ENCODE assay signal across 24 cellular contexts in the genomic region with DNA sequence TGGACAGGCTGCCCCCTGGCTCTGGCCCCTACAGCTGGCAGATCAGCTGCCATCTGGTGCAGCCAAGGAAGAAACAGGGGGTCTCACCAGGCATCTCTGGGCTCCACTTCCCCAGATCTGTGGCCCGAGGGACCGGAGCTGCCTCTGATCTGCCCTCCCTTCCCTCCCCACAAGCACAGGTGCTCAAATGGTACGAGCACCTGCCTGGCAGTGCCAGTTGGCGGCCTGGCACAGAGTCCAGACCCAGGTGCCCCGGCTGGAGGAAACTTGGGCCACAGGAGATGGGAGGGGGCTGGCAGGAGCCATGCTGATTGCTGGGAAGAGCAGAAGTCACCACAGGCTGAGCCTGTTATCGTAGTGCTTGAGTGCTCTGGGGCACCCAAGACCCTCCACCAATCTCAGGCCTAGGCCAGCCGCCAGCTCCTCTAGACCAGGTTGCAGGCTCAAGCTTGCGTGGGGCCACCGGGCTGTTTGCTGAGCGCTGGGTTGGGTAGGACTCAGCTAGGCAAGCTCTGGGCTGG. TPM values are rescaled to one million over a fixed set of nuclear protein-coding genes. Genes with fewer than 3 reads are reported as not detected.
A peak's percentile ranks its signal among the peaks of the same experiment; 100 is the strongest.
DNase-seq lines count a peak whose midpoint lies in the region; ATAC-seq and TF ChIP-seq lines count a peak whose summit lies in the region.
"Had no signal": no experiment of that assay in that cellular context is flagged by ENCODE, and none has a peak within 500 bp of the region (broad histone marks: within the 10 kb centered on the region; RNA-seq: fewer than 3 reads in every experiment).

No MANE protein-coding gene starts in this region.

- intact Hi-C loops in sigmoid colon (cut with DNase I) (no loop called here), lower lobe of right lung (cut with DNase I) (no loop called here)

- no peaks in the 10 kb centered on the region for H3K27me3 ChIP-seq in H7 (ENCODE audit: control insufficient read depth, insufficient read depth, low read length)
- no peaks in the 10 kb centered on the region for H3K27me3 ChIP-seq in RWPE2 (ENCODE audit: insufficient read depth, poor library complexity, severe bottlenecking)
- H3K27me3 ChIP-seq in hepatocyte: no peaks in the 10 kb centered on the region
- H3K27me3 ChIP-seq in sigmoid colon: no peaks in the 10 kb centered on the region
- H3K27me3 ChIP-seq in lower lobe of right lung (ENCODE audit: low read depth): peaks cover 8% of the 10 kb centered on the region
- H3K27me3 ChIP-seq: body of pancreas, esophagus muscularis mucosa, testis had no signal

- ATAC-seq in RWPE2 (ENCODE audit: low read depth) (no peak), HG03469 (IDR thresholded peaks at IDR 0.05; ENCODE audit: unreplicated experiment) (no peak), lower lobe of right lung (no peak), GM18502 (IDR thresholded peaks at IDR 0.05; ENCODE audit: poor library complexity, unreplicated experiment) (no peak)
- ATAC-seq: body of pancreas; effector memory CD8-positive, alpha-beta T cell; stimulated activated memory B cell treated with anti-CD40 and anti-IgM and Interleukin-4, amounts not matched to agents 10 μg/mL and 1 μg/mL and 100 μg/mL, for 72 hours had no signal

- no peaks in the 10 kb centered on the region for H4K20me1 ChIP-seq in hepatocyte (ENCODE audit: insufficient read depth, poor library complexity, severe bottlenecking)

- H3K4me1 ChIP-seq in RWPE2 (ENCODE audit: insufficient read depth, poor library complexity, severe bottlenecking) (peaks cover 33% of the 10 kb centered on the region), hepatocyte (ENCODE audit: insufficient read depth) (peaks cover 11% of the 10 kb centered on the region), sigmoid colon (peaks cover 0 to 26% (median 21%) of the 10 kb centered on the region in 4 donors), lower lobe of right lung (no peaks in the 10 kb centered on the region)
- H3K4me1 ChIP-seq: spleen, testis had no signal

- H3K4me3 ChIP-seq in H7 (ENCODE audit: insufficient read depth, low read depth, low read length) (no peak overlapping the region), RWPE2 (ENCODE audit: severe bottlenecking) (no peak overlapping the region), hepatocyte (no peak overlapping the region), sigmoid colon (no peak overlapping the region), lower lobe of right lung (no peak overlapping the region)
- H3K4me3 ChIP-seq: body of pancreas, esophagus muscularis mucosa, spleen, testis had no signal

- no peaks in the 10 kb centered on the region for H3K79me2 ChIP-seq in hepatocyte

- DNase-seq in H7 (peak; percentile 30), RWPE2 (ENCODE audit: low spot score) (no peak), hepatocyte (ENCODE audit: low spot score) (no peak), sigmoid colon (peak; percentile 52), germinal center (ENCODE audit: low spot score) (no peak), lower lobe of right lung (no peak)
- DNase-seq: CD4-positive, alpha-beta T cell; DMS153; effector memory CD8-positive, alpha-beta T cell; NCI-H1105; NCI-H2081; NCI-H82; SHP77 treated with DMSO at 0.1 percent for 48 hours; spleen; stimulated activated CD4-positive, alpha-beta T cell treated with anti-CD3 and anti-CD28 coated beads, Interleukin-4, amount 100 ng/mL, for 1 hour; testis had no signal

- no peak for TF ChIP-seq EP300 in sigmoid colon (IDR thresholded peaks at IDR 0.05)

- H3K9me3 ChIP-seq in RWPE2 (ENCODE audit: severe bottlenecking) (no peaks in the 10 kb centered on the region), hepatocyte (ENCODE audit: low read depth) (no peaks in the 10 kb centered on the region), sigmoid colon (no peaks in the 10 kb centered on the region), lower lobe of right lung (no peaks in the 10 kb centered on the region)
- H3K9me3 ChIP-seq: body of pancreas, esophagus muscularis mucosa, spleen, testis had no signal

- no peaks in the 10 kb centered on the region for H3K9me2 ChIP-seq in hepatocyte (replicated peaks; ENCODE audit: insufficient read depth)

- H3K36me3 ChIP-seq in H7 (replicated peaks; ENCODE audit: control insufficient read depth, insufficient read depth, low read length) (no peaks in the 10 kb centered on the region), RWPE2 (ENCODE audit: low read depth) (no peaks in the 10 kb centered on the region), hepatocyte (replicated peaks; ENCODE audit: insufficient read depth, low read depth) (no peaks in the 10 kb centered on the region), sigmoid colon (no peaks in the 10 kb centered on the region), lower lobe of right lung (no peaks in the 10 kb centered on the region)
- H3K36me3 ChIP-seq: spleen had no signal

- H3K27ac ChIP-seq in RWPE2 (ENCODE audit: poor library complexity, severe bottlenecking): peak overlapping the region; percentile 68
- no peak overlapping the region for H3K27ac ChIP-seq in hepatocyte
- peak overlapping the region in 1 of 4 donors; percentile 41 for H3K27ac ChIP-seq in sigmoid colon
- no peak overlapping the region for H3K27ac ChIP-seq in lower lobe of right lung
- H3K27ac ChIP-seq: body of pancreas, spleen, testis had no signal

- 95% methylated on average over 10 of the region's 10 CpGs for WGBS in hepatocyte (ENCODE audit: low lambda C conversion rate, missing lambda C conversion rate)
- WGBS in sigmoid colon, 2 donors: 80 to 87% methylated on average over 10 of the region's 10 CpGs

- H2AFZ ChIP-seq in hepatocyte: no peak overlapping the region

- TF ChIP-seq CTCF in RWPE2 (IDR thresholded peaks at IDR 0.05; ENCODE audit: poor library complexity, severe bottlenecking) (no peak), hepatocyte (IDR thresholded peaks at IDR 0.05; ENCODE audit: poor library complexity) (no peak), sigmoid colon (IDR thresholded peaks at IDR 0.05) (no peak), lower lobe of right lung (IDR thresholded peaks at IDR 0.05) (no peak)

- peak overlapping the region; percentile 10 for H3K4me2 ChIP-seq in hepatocyte

- TF ChIP-seq POLR2A in sigmoid colon (IDR thresholded peaks at IDR 0.05): no peak

RNA-seq across cellular contexts. Expression of gene CAMK2A, which starts 5.0 kb away (rescaled TPM):
- total RNA-seq in H7 (2014; rRNA removed; shearing (Covaris generic)): 0.07 TPM in 1 of 2 replicates, not detected in the other
- total RNA-seq in hepatocyte (0.88 and 2.6 TPM in 2 replicates), sigmoid colon (1 to 10 TPM in 2 of 4 donors, under 1 TPM in 2; 0.49 to 2.1 (median 1.2) TPM), lower lobe of right lung (1.3 TPM)
- polyA plus RNA-seq in hepatocyte (1.0 and 1.2 TPM in 2 replicates), sigmoid colon (under 1 TPM in 2 of 3 donors, not detected in 1; 0.44 to 0.60 TPM)
- total RNA-seq: activated CD4-positive, alpha-beta memory T cell treated with anti-CD3 and anti-CD28 coated beads for 36 hours; glomerular endothelial cell; OCI-LY7 had no signal

RNA-seq across cellular contexts. Expression of gene ARSI, which starts 8.1 kb away (rescaled TPM):
- total RNA-seq in H7 (2014; rRNA removed; shearing (Covaris generic)): 3.2 and 3.6 TPM in 2 replicates
- total RNA-seq in hepatocyte (18.4 and 27.9 TPM in 2 replicates), sigmoid colon (1 to 10 TPM; 1.4 to 3.3 (median 2.3) TPM), lower lobe of right lung (3.5 TPM)
- polyA plus RNA-seq in hepatocyte (27.1 and 42.8 TPM in 2 replicates), sigmoid colon (under 1 TPM in 1 of 3 donors, not detected in 2; 0.63 TPM)
- total RNA-seq: activated CD4-positive, alpha-beta memory T cell treated with anti-CD3 and anti-CD28 coated beads for 36 hours; OCI-LY7 had no signal

Comparison
In these comparisons a context has a peak if more than half of its experiments do, and no peak if none do; other contexts are left out.
1. DNase-seq: peak in H7 (single experiment) and sigmoid colon (single experiment); none in RWPE2 (single experiment), hepatocyte (single experiment), germinal center (single experiment) and lower lobe of right lung (single experiment).